ENCODE assay signal across 8 cellular contexts in the genomic region with DNA sequence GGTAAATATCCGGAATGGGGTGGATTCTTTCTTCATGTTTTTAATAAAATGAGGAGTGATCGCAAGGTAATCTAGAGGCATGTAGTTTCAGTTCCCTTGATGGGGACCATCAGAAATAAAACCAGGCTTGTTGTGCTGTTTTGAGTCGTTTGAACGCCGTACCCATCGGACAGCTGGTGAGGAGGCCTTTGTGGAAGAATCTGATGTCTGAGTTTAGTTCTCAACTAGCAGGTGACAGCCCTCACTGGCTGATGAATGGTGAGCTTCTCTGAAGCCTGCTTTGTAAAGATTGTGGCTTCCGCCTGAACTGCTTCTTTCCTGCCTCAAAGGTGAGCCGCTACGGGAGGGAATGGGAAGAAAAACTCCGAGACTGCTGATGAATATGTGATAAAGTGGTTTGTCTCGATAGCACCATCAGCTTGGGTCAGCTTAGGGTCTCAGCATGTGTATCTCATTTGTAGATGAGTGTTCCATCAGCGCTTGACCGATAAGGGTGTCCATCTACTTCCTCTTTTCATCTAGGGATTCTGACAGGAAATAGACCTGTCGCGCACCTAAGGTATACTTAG. TPM values are rescaled to one million over a fixed set of nuclear protein-coding genes. Genes with fewer than 3 reads are reported as not detected.
DNase-seq lines count a peak whose midpoint lies in the region; ATAC-seq and TF ChIP-seq lines count a peak whose summit lies in the region.

No MANE protein-coding gene starts in this region.

- intact Hi-C loops in spleen (cut with DNase I; ENCODE audit: low total_unique reads), result no loop called here

- TF ChIP-seq POLR2A in spleen (IDR thresholded peaks at IDR 0.05), result no peak

- H3K4me3 ChIP-seq in iPS DF 6.9 (ENCODE audit: low read length), result peak overlapping the region; percentile 62; the same call in 1 of the 2 replicates
- peak overlapping the region; percentile 78 to 99 (median 92) for H3K4me3 ChIP-seq in spleen

- no peaks in the 10 kb centered on the region for H3K27me3 ChIP-seq in iPS DF 6.9 (ENCODE audit: control insufficient read depth, insufficient read depth, low read length)
- H3K27me3 ChIP-seq in spleen (replicated peaks in 1 of 7), result no peaks in the 10 kb centered on the region

- peaks cover 2% of the 10 kb centered on the region; the same call in 1 of the 2 replicates for H3K4me1 ChIP-seq in iPS DF 6.9 (ENCODE audit: control insufficient read depth, insufficient read depth, low read length)
- H3K4me1 ChIP-seq in spleen, result peaks cover 19 to 65% (median 48%) of the 10 kb centered on the region in 6 donors

- no peaks in the 10 kb centered on the region for H3K36me3 ChIP-seq in iPS DF 6.9 (ENCODE audit: control insufficient read depth, insufficient read depth, low read length)
- peaks cover 0 to 38% (median 4%) of the 10 kb centered on the region in 6 donors for H3K36me3 ChIP-seq in spleen

- no peaks in the 10 kb centered on the region for H3K9me3 ChIP-seq in iPS DF 6.9 (ENCODE audit: control insufficient read depth, insufficient read depth, low read length)
- no peaks in the 10 kb centered on the region for H3K9me3 ChIP-seq in spleen

- H3K27ac ChIP-seq in iPS DF 6.9 (ENCODE audit: low read length) (no peak overlapping the region), spleen (peak overlapping the region; percentile 73 to 94 (median 87))

- in situ Hi-C loops in Caki2 (cut with HindIII; ENCODE audit: low pct_unique_long_range_greater_than_20kb, low sequenced_read_pairs), result no loop called here

- WGBS in iPS DF 6.9 (ENCODE audit: insufficient coverage, insufficient read length), result no CpG with 5 or more reads among the region's 15 CpGs
- 2 to 5% (median 4%) methylated on average over 15 of the region's 15 CpGs for WGBS in spleen, 5 donors

- DNase-seq in Caki2 (ENCODE audit: low read depth), result peak; percentile 13
- peak; percentile 10 for DNase-seq in NCI-H146 treated with DMSO at 0.1 percent for 48 hours (lab: John Stamatoyannopoulos, UW; ENCODE audit: unreplicated experiment)
- peak; percentile 25 for DNase-seq in activated effector memory CD4-positive, alpha-beta T cell treated with Interleukin-2 at 50 U/mL for 16 hours
- DNase-seq in iPS DF 6.9 (ENCODE audit: low read depth, low spot score), result no peak
- DNase-seq in spleen, result no peak
- no peak for DNase-seq in NK-92 treated with Interleukin-12 subunit alpha and Interleukin-12 subunit beta, amount 100 ng/mL, for 24 hours (lab: John Stamatoyannopoulos, UW)
- DNase-seq in DMS153 (lab: John Stamatoyannopoulos, UW), result no peak

- ATAC-seq in GM21390 (IDR thresholded peaks at IDR 0.05; ENCODE audit: unreplicated experiment), result peak; percentile 33

- no peak for TF ChIP-seq CTCF in spleen (IDR thresholded peaks at IDR 0.05 in 8 of 11, conservative IDR thresholded peaks at IDR 0.05 in 3 of 11)

RNA-seq across cellular contexts. Expression of gene TMEM248, which starts 1.0 kb away (rescaled TPM):
- total RNA-seq in Caki2 (2014; rRNA removed; shearing (Covaris generic); ENCODE audit: low replicate concordance), result 74.1 and 101 TPM in 2 replicates
- 100 to 1,000 TPM in 3 of 7 donors, 10 to 100 TPM in 4; 79.7 to 142 (median 93.7) TPM for total RNA-seq in spleen
- 10 to 100 TPM; 21.5 to 30.9 (median 25.8) TPM for polyA plus RNA-seq in spleen

Comparison
In these comparisons a context has a peak if more than half of its experiments do, and no peak if none do; other contexts are left out.
1. DNase-seq: peak in Caki2 (single experiment), NCI-H146 treated with DMSO at 0.1 percent for 48 hours (single experiment) and activated effector memory CD4-positive, alpha-beta T cell treated with Interleukin-2 at 50 U/mL for 16 hours (single experiment); none in iPS DF 6.9 (single experiment), spleen (single experiment), NK-92 treated with Interleukin-12 subunit alpha and Interleukin-12 subunit beta, amount 100 ng/mL, for 24 hours (single experiment) and DMS153 (single experiment).